In the genomic region with DNA sequence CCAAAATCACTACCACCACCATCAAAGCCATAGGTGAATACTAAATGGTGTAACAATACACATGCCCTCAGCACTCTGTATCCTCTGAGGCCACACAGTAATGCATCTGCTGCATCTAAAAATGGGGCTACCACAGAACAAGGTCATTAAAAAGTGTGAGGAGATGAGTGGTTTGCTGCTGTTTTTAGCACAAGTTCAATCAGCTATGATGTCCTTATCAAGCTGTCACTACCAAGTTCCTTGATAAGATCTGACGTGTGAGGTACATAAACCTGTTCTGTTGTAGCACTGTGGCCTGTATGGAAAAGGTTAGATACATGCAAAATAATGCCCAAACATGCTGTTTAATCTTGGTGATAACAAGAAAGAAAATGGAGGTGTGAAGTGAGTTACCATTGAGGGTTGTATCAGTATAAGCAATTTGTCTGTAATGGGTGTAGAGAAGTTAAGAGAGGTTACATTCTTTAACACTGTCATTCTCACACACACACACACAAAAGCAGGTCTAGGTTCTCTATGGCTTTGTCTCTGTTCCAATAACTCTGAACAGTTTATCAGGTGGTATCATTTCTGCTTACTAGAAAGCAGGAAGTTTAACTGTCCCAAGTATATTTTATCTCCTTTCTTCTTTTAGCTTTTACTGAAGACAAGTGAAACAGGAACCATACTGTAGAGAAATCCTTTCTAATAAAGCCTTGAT, we compare ENCODE assay signal across 13 cellular contexts.
DNase-seq lines count a peak whose midpoint lies in the region; ATAC-seq, FAIRE-seq and TF ChIP-seq lines count a peak whose summit lies in the region.
"Had no signal": no experiment of that assay in that cellular context is flagged by ENCODE, and none has a peak within 500 bp of the region (broad histone marks: within the 10 kb centered on the region; RNA-seq: fewer than 3 reads in every experiment).

No MANE protein-coding gene starts in this region.

- no peak overlapping the region for H3K4me3 ChIP-seq in A549
- H3K4me3 ChIP-seq: adrenal gland, ovary had no signal

- H3K9me3 ChIP-seq in A549 = no peaks in the 10 kb centered on the region
- H3K9me3 ChIP-seq: adrenal gland, BE2C, ovary had no signal

- H3K27me3 Mint-ChIP-seq in activated CD8-positive, alpha-beta T cell treated with anti-CD3 and anti-CD28 coated beads, Interleukin-2, amount 10 ng/mL, durations not matched to agents 7 days and 5 days (ENCODE audit: low read depth) = no peaks in the 10 kb centered on the region

- peaks cover 49% of the 10 kb centered on the region for H3K4me1 Mint-ChIP-seq in activated CD8-positive, alpha-beta T cell treated with anti-CD3 and anti-CD28 coated beads, Interleukin-2, amount 10 ng/mL, durations not matched to agents 7 days and 5 days (ENCODE audit: low read depth)

- POLR2A ChIA-PET in A549 (lab: Yijun Ruan, JAX) = no interaction called here
- POLR2A ChIA-PET in activated CD8-positive, alpha-beta T cell treated with anti-CD3 and anti-CD28 coated beads, Interleukin-2, amount 10 ng/mL, durations not matched to agents 7 days and 5 days (lab: Charles Lee) = interaction anchor here (1.4 kb wide), 1 partner anchor 14 kb away, joined by 3 read pairs; no protein-coding TSS in a partner anchor

- peak; percentile 78 for FAIRE-seq in A549 (lab: Jason Lieb, UNC)
- FAIRE-seq: endothelial cell of umbilical vein had no signal

- ATAC-seq in A549 = no peak
- ATAC-seq in GM18907 (IDR thresholded peaks at IDR 0.05; ENCODE audit: unreplicated experiment) = peak; percentile 49
- peak; percentile 59 for ATAC-seq in HG03095 (IDR thresholded peaks at IDR 0.05; ENCODE audit: unreplicated experiment)
- peak; percentile 73 for ATAC-seq in activated CD8-positive, alpha-beta T cell treated with anti-CD3 and anti-CD28 coated beads, Interleukin-2, amount 10 ng/mL, durations not matched to agents 7 days and 5 days
- ATAC-seq in HG03139 (IDR thresholded peaks at IDR 0.05; ENCODE audit: unreplicated experiment) = no peak

- CTCF ChIA-PET in A549 (lab: Yijun Ruan, JAX) = interaction anchor here (1.4 kb wide), 1 partner anchor 9 kb away, joined by 3 read pairs; no protein-coding TSS in a partner anchor
- CTCF ChIA-PET in activated CD8-positive, alpha-beta T cell treated with anti-CD3 and anti-CD28 coated beads, Interleukin-2, amount 10 ng/mL, durations not matched to agents 7 days and 5 days (lab: Charles Lee) = interaction anchor here (1.4 kb wide), 1 partner anchor 14 kb away, joined by 3 read pairs; no protein-coding TSS in a partner anchor

- H3K27ac Mint-ChIP-seq in activated CD8-positive, alpha-beta T cell treated with anti-CD3 and anti-CD28 coated beads, Interleukin-2, amount 10 ng/mL, durations not matched to agents 7 days and 5 days = peak overlapping the region; percentile 21

- no peak for TF ChIP-seq CTCF in A549 (IDR thresholded peaks at IDR 0.05)

- H3K4me2 ChIP-seq in A549 = no peak overlapping the region

- no peaks in the 10 kb centered on the region for H3K4me1 ChIP-seq in A549
- H3K4me1 ChIP-seq: adrenal gland, BE2C had no signal

- H3K9me3 Mint-ChIP-seq in activated CD8-positive, alpha-beta T cell treated with anti-CD3 and anti-CD28 coated beads, Interleukin-2, amount 10 ng/mL, durations not matched to agents 7 days and 5 days (ENCODE audit: insufficient read depth) = no peaks in the 10 kb centered on the region

- 90% methylated on average over 1 of the region's 1 CpG for WGBS in A549 (ENCODE audit: missing lambda C conversion rate)

- DNase-seq in A549 (ENCODE audit: low read depth in 1 of 2, low spot score in 1 of 2) (no peak), T-helper 9 cell (no peak), amniotic stem cell (lab: John Stamatoyannopoulos, UW) (no peak), T-helper 1 cell (no peak)
- no peak for DNase-seq in activated CD8-positive, alpha-beta T cell treated with anti-CD3 and anti-CD28 coated beads, Interleukin-2, amount 10 ng/mL, durations not matched to agents 7 days and 5 days
- DNase-seq: adrenal gland, BE2C, ovary had no signal

- peaks cover 11% of the 10 kb centered on the region for H3K36me3 Mint-ChIP-seq in activated CD8-positive, alpha-beta T cell treated with anti-CD3 and anti-CD28 coated beads, Interleukin-2, amount 10 ng/mL, durations not matched to agents 7 days and 5 days (ENCODE audit: low read depth)

- no peak overlapping the region for H3K4me3 Mint-ChIP-seq in activated CD8-positive, alpha-beta T cell treated with anti-CD3 and anti-CD28 coated beads, Interleukin-2, amount 10 ng/mL, durations not matched to agents 7 days and 5 days

- no peak for TF ChIP-seq POLR2A in A549 (IDR thresholded peaks at IDR 0.05; ENCODE audit: low read length)

- no peak overlapping the region for H3K27ac ChIP-seq in A549
- H3K27ac ChIP-seq: adrenal gland, ovary, VCaP had no signal

- TF ChIP-seq RAD21 in A549 (conservative IDR thresholded peaks at IDR 0.05 in 1 of 2, IDR thresholded peaks at IDR 0.05 in 1 of 2) = no peak

- TF ChIP-seq EP300 in A549 (IDR thresholded peaks at IDR 0.05) = no peak

TF ChIP-seq in A549, 52 proteins besides CTCF, POLR2A, EP300 and RAD21:
- TF ChIP-seq RCOR1 (IDR thresholded peaks at IDR 0.05; ENCODE audit: low read depth, low read length) = no peak
- TF ChIP-seq, protein P1, sequence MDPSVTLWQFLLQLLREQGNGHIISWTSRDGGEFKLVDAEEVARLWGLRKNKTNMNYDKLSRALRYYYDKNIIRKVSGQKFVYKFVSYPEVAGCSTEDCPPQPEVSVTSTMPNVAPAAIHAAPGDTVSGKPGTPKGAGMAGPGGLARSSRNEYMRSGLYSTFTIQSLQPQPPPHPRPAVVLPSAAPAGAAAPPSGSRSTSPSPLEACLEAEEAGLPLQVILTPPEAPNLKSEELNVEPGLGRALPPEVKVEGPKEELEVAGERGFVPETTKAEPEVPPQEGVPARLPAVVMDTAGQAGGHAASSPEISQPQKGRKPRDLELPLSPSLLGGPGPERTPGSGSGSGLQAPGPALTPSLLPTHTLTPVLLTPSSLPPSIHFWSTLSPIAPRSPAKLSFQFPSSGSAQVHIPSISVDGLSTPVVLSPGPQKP (IDR thresholded peaks at IDR 0.05; ENCODE audit: low read depth, low read length) = no peak
- TF ChIP-seq, protein P2, sequence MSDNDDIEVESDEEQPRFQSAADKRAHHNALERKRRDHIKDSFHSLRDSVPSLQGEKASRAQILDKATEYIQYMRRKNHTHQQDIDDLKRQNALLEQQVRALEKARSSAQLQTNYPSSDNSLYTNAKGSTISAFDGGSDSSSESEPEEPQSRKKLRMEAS (IDR thresholded peaks at IDR 0.05) = no peak
- no peak for TF ChIP-seq CHD2 (IDR thresholded peaks at IDR 0.05; ENCODE audit: low read length, partially characterized antibody)
- no peak for TF ChIP-seq TFCP2L1 (CRISPR knock-in tag; IDR thresholded peaks at IDR 0.05)
- TF ChIP-seq, protein P3, sequence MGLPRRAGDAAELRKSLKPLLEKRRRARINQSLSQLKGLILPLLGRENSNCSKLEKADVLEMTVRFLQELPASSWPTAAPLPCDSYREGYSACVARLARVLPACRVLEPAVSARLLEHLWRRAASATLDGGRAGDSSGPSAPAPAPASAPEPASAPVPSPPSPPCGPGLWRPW (IDR thresholded peaks at IDR 0.05) = no peak
- no peak for TF ChIP-seq KDM5A (IDR thresholded peaks at IDR 0.05)
- no peak for TF ChIP-seq HOXB13 (CRISPR knock-in tag; IDR thresholded peaks at IDR 0.05; ENCODE audit: low read depth)
- no peak for TF ChIP-seq BHLHE40 (IDR thresholded peaks at IDR 0.05; ENCODE audit: low read depth, low read length)
- no peak for TF ChIP-seq SREBF2 (IDR thresholded peaks at IDR 0.05)
- TF ChIP-seq TP53 (CRISPR knock-in tag; IDR thresholded peaks at IDR 0.05) = no peak
- no peak for TF ChIP-seq FOSB (CRISPR knock-in tag; IDR thresholded peaks at IDR 0.05)

Comparison
In these comparisons a context has a peak if more than half of its experiments do, and no peak if none do; other contexts are left out.
1. ATAC-seq: peak in GM18907 (single experiment), HG03095 (single experiment) and activated CD8-positive, alpha-beta T cell treated with anti-CD3 and anti-CD28 coated beads, Interleukin-2, amount 10 ng/mL, durations not matched to agents 7 days and 5 days (single experiment); none in A549 (0 of 2) and HG03139 (single experiment).